16 cellular contexts compared by ENCODE assay signal in genomic region chr12:10557329-10557728, GRCh38. TPM values are rescaled to one million over a fixed set of nuclear protein-coding genes. Genes with fewer than 3 reads are reported as not detected.
DNase-seq lines count a peak whose midpoint lies in the region; ATAC-seq, FAIRE-seq and TF ChIP-seq lines count a peak whose summit lies in the region.
"Had no signal": no experiment of that assay in that cellular context is flagged by ENCODE, and none has a peak within 500 bp of the region (broad histone marks: within the 10 kb centered on the region; RNA-seq: fewer than 3 reads in every experiment).

No MANE protein-coding gene starts in this region.

- DNase-seq in activated T-cell treated with anti-CD3 and anti-CD28 coated beads, Interleukin-2, amount 50 U/mL, for 24 hours = no peak
- DNase-seq in activated T-cell treated with anti-CD3 and anti-CD28 coated beads for 4 hours = no peak
- peak; percentile 35 for DNase-seq in activated naive CD8-positive, alpha-beta T cell treated with anti-CD3 and anti-CD28 coated beads, Interleukin-2, amount 10 ng/mL, durations not matched to agents 7 days and 5 days
- peak in 1 of 2 donors; percentile 23 for DNase-seq in stimulated activated naive CD8-positive, alpha-beta T cell treated with anti-CD3 and anti-CD28 coated beads, Interleukin-15, amount 100 ng/mL, for 72 hours
- DNase-seq in kidney = no peak
- no peak for DNase-seq in NCI-H2227 (lab: John Stamatoyannopoulos, UW; ENCODE audit: unreplicated experiment)
- DNase-seq: effector CD4-positive, alpha-beta T cell; KG1; ovary; transverse colon had no signal

- H3K4me1 ChIP-seq in kidney (ENCODE audit: control insufficient read depth in 1 of 2, insufficient read depth in 1 of 2, low read depth in 1 of 2, low read length in 2 of 2) = no peaks in the 10 kb centered on the region
- H3K4me1 ChIP-seq: transverse colon had no signal

- POLR2A ChIA-PET in activated naive CD8-positive, alpha-beta T cell treated with anti-CD3 and anti-CD28 coated beads, Interleukin-2, amount 10 ng/mL, durations not matched to agents 7 days and 5 days (lab: Charles Lee) = interaction anchor here (0.8 to 3.5 kb wide), 8 partner anchors 150 to 888 kb away, joined by 3 to 57 read pairs (median 6); partner anchors contain the start of genes CD69 and CLEC2D

- TF ChIP-seq CTCF in kidney (IDR thresholded peaks at IDR 0.05; ENCODE audit: borderline replicate concordance, extremely low read depth, insufficient read depth) = no peak

- ATAC-seq in HG03066 (IDR thresholded peaks at IDR 0.05; ENCODE audit: low read depth, unreplicated experiment) (peak; percentile 13), GM21576 (IDR thresholded peaks at IDR 0.05; ENCODE audit: unreplicated experiment) (no peak)
- no peak for ATAC-seq in activated naive CD8-positive, alpha-beta T cell treated with anti-CD3 and anti-CD28 coated beads, Interleukin-2, amount 10 ng/mL, durations not matched to agents 7 days and 5 days (ENCODE audit: low read depth)
- ATAC-seq in stimulated activated naive CD8-positive, alpha-beta T cell treated with anti-CD3 and anti-CD28 coated beads, Interleukin-15, amount 100 ng/mL, for 72 hours = no peak
- ATAC-seq: activated CD4-positive, CD25-positive, alpha-beta regulatory T cell treated with anti-CD3 and anti-CD28 coated beads, Interleukin-2, amount 50 U/mL, for 24 hours had no signal

- H3K27me3 Mint-ChIP-seq in activated T-cell treated with anti-CD3 and anti-CD28 coated beads, Interleukin-2, amount 50 U/mL, for 24 hours = peaks cover 3% of the 10 kb centered on the region
- no peaks in the 10 kb centered on the region for H3K27me3 Mint-ChIP-seq in activated naive CD8-positive, alpha-beta T cell treated with anti-CD3 and anti-CD28 coated beads, Interleukin-2, amount 10 ng/mL, durations not matched to agents 7 days and 5 days
- H3K27me3 Mint-ChIP-seq in stimulated activated naive CD8-positive, alpha-beta T cell treated with anti-CD3 and anti-CD28 coated beads, Interleukin-15, amount 100 ng/mL, for 72 hours = no peaks in the 10 kb centered on the region

- peak overlapping the region; percentile 87 for H3K27ac Mint-ChIP-seq in activated T-cell treated with anti-CD3 and anti-CD28 coated beads, Interleukin-2, amount 50 U/mL, for 24 hours
- peak overlapping the region; percentile 91 for H3K27ac Mint-ChIP-seq in activated naive CD8-positive, alpha-beta T cell treated with anti-CD3 and anti-CD28 coated beads, Interleukin-2, amount 10 ng/mL, durations not matched to agents 7 days and 5 days
- H3K27ac Mint-ChIP-seq in stimulated activated naive CD8-positive, alpha-beta T cell treated with anti-CD3 and anti-CD28 coated beads, Interleukin-15, amount 100 ng/mL, for 72 hours = peak overlapping the region; percentile 95
- H3K27ac Mint-ChIP-seq: T-helper 1 cell treated with Interleukin-12 subunit alpha and Interleukin-12 subunit beta and Interleukin-4 antibody, amounts not matched to agents 30 μg/mL and 1 μg/mL, for 36 hours had no signal

- no peak overlapping the region for H3K9ac ChIP-seq in kidney (ENCODE audit: low read length in 2 of 2)

- H3K9me3 Mint-ChIP-seq in activated T-cell treated with anti-CD3 and anti-CD28 coated beads, Interleukin-2, amount 50 U/mL, for 24 hours = no peaks in the 10 kb centered on the region
- H3K9me3 Mint-ChIP-seq in activated naive CD8-positive, alpha-beta T cell treated with anti-CD3 and anti-CD28 coated beads, Interleukin-2, amount 10 ng/mL, durations not matched to agents 7 days and 5 days = peaks cover 1% of the 10 kb centered on the region
- peaks cover 5 to 6% of the 10 kb centered on the region in 2 donors for H3K9me3 Mint-ChIP-seq in stimulated activated naive CD8-positive, alpha-beta T cell treated with anti-CD3 and anti-CD28 coated beads, Interleukin-15, amount 100 ng/mL, for 72 hours
- H3K9me3 Mint-ChIP-seq: T-helper 1 cell treated with Interleukin-12 subunit alpha and Interleukin-12 subunit beta and Interleukin-4 antibody, amounts not matched to agents 30 μg/mL and 1 μg/mL, for 36 hours had no signal

- H3K9me3 ChIP-seq in kidney (ENCODE audit: control insufficient read depth in 1 of 2, low read length in 2 of 2) = peaks cover 0 to 4% of the 10 kb centered on the region in 2 donors
- H3K9me3 ChIP-seq: ovary, transverse colon had no signal

- no peak overlapping the region for H3K4me3 ChIP-seq in kidney (ENCODE audit: low read length in 2 of 2)
- H3K4me3 ChIP-seq: hepatocyte, ovary, transverse colon had no signal

- H3K36me3 ChIP-seq in kidney (ENCODE audit: control insufficient read depth in 1 of 2, insufficient read depth in 2 of 2, low read length in 2 of 2) = no peaks in the 10 kb centered on the region
- H3K36me3 ChIP-seq: ovary, transverse colon had no signal

- intact Hi-C loops in kidney (cut with DNase I) = loop anchor here (10.0 kb wide), 1 partner anchor 233 kb away; no protein-coding TSS in a partner anchor

- H3K36me3 Mint-ChIP-seq in activated T-cell treated with anti-CD3 and anti-CD28 coated beads, Interleukin-2, amount 50 U/mL, for 24 hours (ENCODE audit: low read depth) = peaks cover 31% of the 10 kb centered on the region
- peaks cover 53% of the 10 kb centered on the region for H3K36me3 Mint-ChIP-seq in activated naive CD8-positive, alpha-beta T cell treated with anti-CD3 and anti-CD28 coated beads, Interleukin-2, amount 10 ng/mL, durations not matched to agents 7 days and 5 days

- peaks cover 60% of the 10 kb centered on the region for H3K4me1 Mint-ChIP-seq in activated T-cell treated with anti-CD3 and anti-CD28 coated beads, Interleukin-2, amount 50 U/mL, for 24 hours (ENCODE audit: low read depth)
- peaks cover 48% of the 10 kb centered on the region for H3K4me1 Mint-ChIP-seq in activated naive CD8-positive, alpha-beta T cell treated with anti-CD3 and anti-CD28 coated beads, Interleukin-2, amount 10 ng/mL, durations not matched to agents 7 days and 5 days
- peaks cover 57% of the 10 kb centered on the region for H3K4me1 Mint-ChIP-seq in stimulated activated naive CD8-positive, alpha-beta T cell treated with anti-CD3 and anti-CD28 coated beads, Interleukin-15, amount 100 ng/mL, for 72 hours

- FAIRE-seq in kidney (lab: Jason Lieb, UNC) = no peak
- FAIRE-seq: A204.1 had no signal

- peak overlapping the region; percentile 65 for H3K4me3 Mint-ChIP-seq in activated T-cell treated with anti-CD3 and anti-CD28 coated beads, Interleukin-2, amount 50 U/mL, for 24 hours
- H3K4me3 Mint-ChIP-seq in activated naive CD8-positive, alpha-beta T cell treated with anti-CD3 and anti-CD28 coated beads, Interleukin-2, amount 10 ng/mL, durations not matched to agents 7 days and 5 days = peak overlapping the region; percentile 88
- peak overlapping the region; percentile 82 to 93 for H3K4me3 Mint-ChIP-seq in stimulated activated naive CD8-positive, alpha-beta T cell treated with anti-CD3 and anti-CD28 coated beads, Interleukin-15, amount 100 ng/mL, for 72 hours
- H3K4me3 Mint-ChIP-seq: T-helper 1 cell treated with Interleukin-12 subunit alpha and Interleukin-12 subunit beta and Interleukin-4 antibody, amounts not matched to agents 30 μg/mL and 1 μg/mL, for 36 hours had no signal

- no peak overlapping the region for H3K27ac ChIP-seq in kidney (ENCODE audit: low read depth in 2 of 2, low read length in 2 of 2)
- H3K27ac ChIP-seq: hepatocyte, ovary, transverse colon had no signal

RNA-seq across cellular contexts. Expression of gene EIF2S3B, which starts 51.6 kb away (rescaled TPM):
- total RNA-seq in activated naive CD8-positive, alpha-beta T cell treated with anti-CD3 and anti-CD28 coated beads, Interleukin-2, amount 10 ng/mL, durations not matched to agents 7 days and 5 days = under 1 TPM; 0.79 to 0.89 TPM
- 1.5 TPM for total RNA-seq in kidney
- not detected for polyA plus RNA-seq in kidney (ENCODE audit: insufficient read depth, low read depth, low replicate concordance)
- polyA plus RNA-seq: hepatocyte had no signal

RNA-seq across cellular contexts. Expression of gene MAGOHB, which starts 56.1 kb away (rescaled TPM):
- total RNA-seq in activated naive CD8-positive, alpha-beta T cell treated with anti-CD3 and anti-CD28 coated beads, Interleukin-2, amount 10 ng/mL, durations not matched to agents 7 days and 5 days = 10 to 100 TPM; 40.0 to 41.5 TPM
- total RNA-seq in kidney = 20.0 TPM
- polyA plus RNA-seq in kidney (ENCODE audit: insufficient read depth, low read depth, low replicate concordance) = 31.7 TPM
